Comparison of ENCODE assay signal across 12 cellular contexts in the genomic region with DNA sequence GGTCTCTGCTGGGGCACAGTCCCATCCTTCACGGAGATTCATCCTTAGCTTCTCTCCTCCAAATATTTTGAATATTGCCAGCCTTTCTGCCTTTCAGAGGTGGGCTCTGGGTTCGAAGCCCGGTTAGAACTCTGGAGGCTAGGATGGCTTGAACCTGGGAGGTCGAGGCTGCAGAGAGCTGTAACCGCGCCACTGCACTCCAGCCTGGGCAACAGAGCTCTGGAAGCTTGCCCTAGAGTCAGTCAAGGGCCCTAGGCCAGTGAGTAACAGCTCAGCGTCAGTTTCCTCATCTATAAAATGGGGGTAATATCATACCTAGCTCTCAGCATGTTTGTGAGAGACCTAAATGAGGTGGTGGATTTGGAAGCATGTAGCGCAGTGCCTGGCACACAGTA. TPM values are rescaled to one million over a fixed set of nuclear protein-coding genes. Genes with fewer than 3 reads are reported as not detected.
A peak's percentile ranks its signal among the peaks of the same experiment; 100 is the strongest.
DNase-seq lines count a peak whose midpoint lies in the region; ATAC-seq and TF ChIP-seq lines count a peak whose summit lies in the region.
"Had no signal": no experiment of that assay in that cellular context is flagged by ENCODE, and none has a peak within 500 bp of the region (broad histone marks: within the 10 kb centered on the region; RNA-seq: fewer than 3 reads in every experiment).

No MANE protein-coding gene starts in this region.

- H3K9me3 Mint-ChIP-seq in activated naive CD4-positive, alpha-beta T cell treated with anti-CD3 and anti-CD28 coated beads for 36 hours, result no peaks in the 10 kb centered on the region
- no peaks in the 10 kb centered on the region for H3K9me3 Mint-ChIP-seq in activated CD8-positive, alpha-beta T cell treated with anti-CD3 and anti-CD28 coated beads, Interleukin-2, amount 10 ng/mL, durations not matched to agents 7 days and 5 days (ENCODE audit: insufficient read depth)

- peaks cover 74% of the 10 kb centered on the region for H3K4me1 ChIP-seq in lower lobe of right lung
- H3K4me1 ChIP-seq in thymus (ENCODE audit: control insufficient read depth, insufficient read depth, low read length), result peaks cover 56% of the 10 kb centered on the region

- H3K36me3 ChIP-seq in lower lobe of right lung, result peaks cover 34% of the 10 kb centered on the region
- H3K36me3 ChIP-seq in thymus (ENCODE audit: control insufficient read depth, insufficient read depth), result peaks cover 47% of the 10 kb centered on the region

- POLR2A ChIA-PET in activated CD8-positive, alpha-beta T cell treated with anti-CD3 and anti-CD28 coated beads, Interleukin-2, amount 10 ng/mL, durations not matched to agents 7 days and 5 days (lab: Charles Lee), result interaction anchor here (1.2 to 20.8 kb wide), 3 partner anchors 3 to 141 kb away, joined by 4 to 1099 read pairs (median 1099); a partner anchor contains a TSS

- no peaks in the 10 kb centered on the region for H3K9me3 ChIP-seq in lower lobe of right lung
- no peaks in the 10 kb centered on the region for H3K9me3 ChIP-seq in thymus (ENCODE audit: control insufficient read depth)

- H3K27ac ChIP-seq in lower lobe of right lung (peak overlapping the region; percentile 79), thymus (ENCODE audit: low read depth) (peak overlapping the region; percentile 79)

- DNase-seq in activated naive CD4-positive, alpha-beta T cell treated with anti-CD3 and anti-CD28 coated beads for 36 hours, result no peak
- DNase-seq in activated naive CD4-positive, alpha-beta T cell treated with anti-CD3 and anti-CD28 coated beads, Interleukin-2, amount 50 U/mL, for 16 hours, result no peak
- DNase-seq in activated CD8-positive, alpha-beta T cell treated with anti-CD3 and anti-CD28 coated beads, Interleukin-2, amount 10 ng/mL, durations not matched to agents 7 days and 5 days, result no peak
- DNase-seq in lower lobe of right lung (no peak), NCI-H2081 (lab: John Stamatoyannopoulos, UW) (no peak)

- ATAC-seq in activated CD8-positive, alpha-beta T cell treated with anti-CD3 and anti-CD28 coated beads, Interleukin-2, amount 10 ng/mL, durations not matched to agents 7 days and 5 days, result no peak
- no peak for ATAC-seq in lower lobe of right lung
- ATAC-seq in HG03520 (IDR thresholded peaks at IDR 0.05; ENCODE audit: unreplicated experiment), result no peak
- no peak for ATAC-seq in GM19395 (IDR thresholded peaks at IDR 0.05; ENCODE audit: unreplicated experiment)

- H3K27me3 Mint-ChIP-seq in activated naive CD4-positive, alpha-beta T cell treated with anti-CD3 and anti-CD28 coated beads for 36 hours (ENCODE audit: low read depth), result no peaks in the 10 kb centered on the region
- no peaks in the 10 kb centered on the region for H3K27me3 Mint-ChIP-seq in activated CD8-positive, alpha-beta T cell treated with anti-CD3 and anti-CD28 coated beads, Interleukin-2, amount 10 ng/mL, durations not matched to agents 7 days and 5 days (ENCODE audit: low read depth)

- peak overlapping the region; percentile 98 for H3K4me3 Mint-ChIP-seq in activated naive CD4-positive, alpha-beta T cell treated with anti-CD3 and anti-CD28 coated beads for 36 hours
- H3K4me3 Mint-ChIP-seq in activated CD8-positive, alpha-beta T cell treated with anti-CD3 and anti-CD28 coated beads, Interleukin-2, amount 10 ng/mL, durations not matched to agents 7 days and 5 days, result peak overlapping the region; percentile 99

- H3K27ac Mint-ChIP-seq in activated naive CD4-positive, alpha-beta T cell treated with anti-CD3 and anti-CD28 coated beads for 36 hours, result peak overlapping the region; percentile 93
- peak overlapping the region; percentile 98 for H3K27ac Mint-ChIP-seq in activated CD8-positive, alpha-beta T cell treated with anti-CD3 and anti-CD28 coated beads, Interleukin-2, amount 10 ng/mL, durations not matched to agents 7 days and 5 days

- TF ChIP-seq CTCF in lower lobe of right lung (IDR thresholded peaks at IDR 0.05), result no peak

- H3K36me3 Mint-ChIP-seq in activated naive CD4-positive, alpha-beta T cell treated with anti-CD3 and anti-CD28 coated beads for 36 hours (ENCODE audit: low read depth), result peaks cover 78% of the 10 kb centered on the region
- H3K36me3 Mint-ChIP-seq in activated CD8-positive, alpha-beta T cell treated with anti-CD3 and anti-CD28 coated beads, Interleukin-2, amount 10 ng/mL, durations not matched to agents 7 days and 5 days (ENCODE audit: low read depth), result peaks cover 82% of the 10 kb centered on the region

- CTCF ChIA-PET in activated naive CD4-positive, alpha-beta T cell treated with anti-CD3 and anti-CD28 coated beads for 36 hours (lab: Charles Lee), result interaction anchor here (1.0 to 1.8 kb wide), 4 partner anchors 8 to 17 kb away, joined by 3 to 8 read pairs (median 4); no protein-coding TSS in a partner anchor
- CTCF ChIA-PET in activated CD8-positive, alpha-beta T cell treated with anti-CD3 and anti-CD28 coated beads, Interleukin-2, amount 10 ng/mL, durations not matched to agents 7 days and 5 days (lab: Charles Lee), result interaction anchor here (0.7 to 13.3 kb wide), 4 partner anchors 9 to 81 kb away, joined by 3 to 742 read pairs (median 6); a partner anchor contains a TSS

- peak overlapping the region; percentile 65 for H3K4me3 ChIP-seq in lower lobe of right lung
- peak overlapping the region; percentile 74 for H3K4me3 ChIP-seq in thymus (ENCODE audit: low read length)

- intact Hi-C loops in activated naive CD4-positive, alpha-beta T cell treated with anti-CD3 and anti-CD28 coated beads for 36 hours (cut with micrococcal nuclease), result loop anchor here (5.0 to 10.0 kb wide), 5 partner anchors 82 to 1130 kb away; a partner anchor contains a TSS
- intact Hi-C loops in lower lobe of right lung (cut with DNase I), result no loop called here

- H3K27me3 ChIP-seq in lower lobe of right lung (ENCODE audit: low read depth) (no peaks in the 10 kb centered on the region), thymus (ENCODE audit: control insufficient read depth, insufficient read depth) (no peaks in the 10 kb centered on the region)

- WGBS in thymus, result 81% methylated on average over 8 of the region's 8 CpGs

- peaks cover 68% of the 10 kb centered on the region for H3K4me1 Mint-ChIP-seq in activated naive CD4-positive, alpha-beta T cell treated with anti-CD3 and anti-CD28 coated beads for 36 hours (ENCODE audit: low read depth)
- H3K4me1 Mint-ChIP-seq in activated CD8-positive, alpha-beta T cell treated with anti-CD3 and anti-CD28 coated beads, Interleukin-2, amount 10 ng/mL, durations not matched to agents 7 days and 5 days (ENCODE audit: low read depth), result peaks cover 71% of the 10 kb centered on the region

RNA-seq across cellular contexts. Expression of a gene that starts 3.2 kb away (rescaled TPM):
- total RNA-seq in activated naive CD4-positive, alpha-beta T cell treated with anti-CD3 and anti-CD28 coated beads for 36 hours, result 100 to 1,000 TPM; 334 to 348 TPM
- 100 to 1,000 TPM; 354 to 397 TPM for total RNA-seq in activated CD8-positive, alpha-beta T cell treated with anti-CD3 and anti-CD28 coated beads, Interleukin-2, amount 10 ng/mL, durations not matched to agents 7 days and 5 days
- 209 TPM for total RNA-seq in lower lobe of right lung
- 213 TPM for polyA plus RNA-seq in thymus

RNA-seq across cellular contexts. Expression of a gene that starts 10.5 kb away (rescaled TPM):
- total RNA-seq in activated naive CD4-positive, alpha-beta T cell treated with anti-CD3 and anti-CD28 coated beads for 36 hours, result 100 to 1,000 TPM; 242 to 245 TPM
- 100 to 1,000 TPM; 184 to 185 TPM for total RNA-seq in activated CD8-positive, alpha-beta T cell treated with anti-CD3 and anti-CD28 coated beads, Interleukin-2, amount 10 ng/mL, durations not matched to agents 7 days and 5 days
- 181 TPM for total RNA-seq in lower lobe of right lung
- 421 TPM for polyA plus RNA-seq in thymus

RNA-seq across cellular contexts. Expression of a gene that starts 10.7 kb away (rescaled TPM):
- not detected for total RNA-seq in activated naive CD4-positive, alpha-beta T cell treated with anti-CD3 and anti-CD28 coated beads for 36 hours
- not detected for total RNA-seq in activated CD8-positive, alpha-beta T cell treated with anti-CD3 and anti-CD28 coated beads, Interleukin-2, amount 10 ng/mL, durations not matched to agents 7 days and 5 days
- total RNA-seq in lower lobe of right lung, result not detected
- polyA plus RNA-seq in thymus, result not detected
- total RNA-seq: cerebellum, HT-29, myocyte had no signal
- polyA plus RNA-seq: AG04450 had no signal

RNA-seq across cellular contexts. Expression of a gene that starts 16.2 kb away (rescaled TPM):
- 100 to 1,000 TPM; 389 to 392 TPM for total RNA-seq in activated naive CD4-positive, alpha-beta T cell treated with anti-CD3 and anti-CD28 coated beads for 36 hours
- total RNA-seq in activated CD8-positive, alpha-beta T cell treated with anti-CD3 and anti-CD28 coated beads, Interleukin-2, amount 10 ng/mL, durations not matched to agents 7 days and 5 days, result 100 to 1,000 TPM; 226 to 236 TPM
- 138 TPM for total RNA-seq in lower lobe of right lung
- polyA plus RNA-seq in thymus, result 149 TPM

RNA-seq across cellular contexts. Expression of a gene that starts 16.4 kb away (rescaled TPM):
- 10 to 100 TPM; 89.1 to 91.9 TPM for total RNA-seq in activated naive CD4-positive, alpha-beta T cell treated with anti-CD3 and anti-CD28 coated beads for 36 hours
- 10 to 100 TPM; 54.9 to 58.7 TPM for total RNA-seq in activated CD8-positive, alpha-beta T cell treated with anti-CD3 and anti-CD28 coated beads, Interleukin-2, amount 10 ng/mL, durations not matched to agents 7 days and 5 days
- 39.6 TPM for total RNA-seq in lower lobe of right lung
- polyA plus RNA-seq in thymus, result 27.6 TPM
